Comparison of ENCODE assay signal across 1 cellular context in genomic region chr5:66642538-66642937, GRCh38.
TF ChIP-seq lines count a peak whose summit lies in the region.

No MANE protein-coding gene starts in this region.

TF ChIP-seq in SK-N-SH, 30 proteins besides CTCF, POLR2A, EP300 and RAD21 (continued from another document):
- TF ChIP-seq ZBTB33 (IDR thresholded peaks at IDR 0.05; ENCODE audit: borderline replicate concordance, low read depth), result no peak
- no peak for TF ChIP-seq CHD2 (IDR thresholded peaks at IDR 0.05; ENCODE audit: low read length, partially characterized antibody)
- no peak for TF ChIP-seq MEF2A (IDR thresholded peaks at IDR 0.05; ENCODE audit: borderline replicate concordance, low read depth)
- no peak for TF ChIP-seq RXRA (IDR thresholded peaks at IDR 0.05; ENCODE audit: borderline replicate concordance, low read depth)
